In the genomic region with DNA sequence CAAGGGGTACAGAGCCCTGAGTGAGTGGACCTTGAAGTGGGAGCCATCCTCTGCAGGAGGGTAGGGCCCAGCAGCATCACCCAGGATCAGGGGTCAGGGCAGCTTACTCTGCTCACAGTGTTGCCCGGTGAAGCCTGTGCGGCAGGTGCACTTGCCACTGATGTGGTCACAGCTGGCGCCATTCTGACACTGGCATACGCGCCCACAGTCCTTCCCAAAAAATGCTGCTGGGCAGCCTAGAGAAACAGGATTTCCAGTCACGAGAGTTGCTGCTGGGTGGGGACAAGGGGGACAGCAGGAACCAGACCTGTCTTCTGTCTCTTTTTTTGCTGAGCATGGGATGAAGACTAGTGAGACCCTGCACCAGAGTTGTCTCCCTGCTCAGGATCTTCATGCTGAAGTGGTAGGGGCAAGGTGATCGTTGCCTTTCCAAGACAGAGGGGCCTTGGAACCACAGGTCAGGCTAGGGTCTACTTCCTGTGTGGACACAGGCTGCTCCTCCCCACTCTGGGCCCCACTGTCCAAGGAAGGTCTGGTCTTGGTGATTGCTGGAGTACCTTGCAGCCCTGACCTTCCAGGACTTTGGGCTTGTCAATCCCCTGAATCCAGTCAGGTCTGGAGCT, we compare ENCODE assay signal across 1 cellular context.
TF ChIP-seq lines count a peak whose summit lies in the region.

No MANE protein-coding gene starts in this region.

TF ChIP-seq in K562, 482 proteins besides CTCF, POLR2A, EP300 and RAD21 (continued from another document):
- TF ChIP-seq, protein P1, sequence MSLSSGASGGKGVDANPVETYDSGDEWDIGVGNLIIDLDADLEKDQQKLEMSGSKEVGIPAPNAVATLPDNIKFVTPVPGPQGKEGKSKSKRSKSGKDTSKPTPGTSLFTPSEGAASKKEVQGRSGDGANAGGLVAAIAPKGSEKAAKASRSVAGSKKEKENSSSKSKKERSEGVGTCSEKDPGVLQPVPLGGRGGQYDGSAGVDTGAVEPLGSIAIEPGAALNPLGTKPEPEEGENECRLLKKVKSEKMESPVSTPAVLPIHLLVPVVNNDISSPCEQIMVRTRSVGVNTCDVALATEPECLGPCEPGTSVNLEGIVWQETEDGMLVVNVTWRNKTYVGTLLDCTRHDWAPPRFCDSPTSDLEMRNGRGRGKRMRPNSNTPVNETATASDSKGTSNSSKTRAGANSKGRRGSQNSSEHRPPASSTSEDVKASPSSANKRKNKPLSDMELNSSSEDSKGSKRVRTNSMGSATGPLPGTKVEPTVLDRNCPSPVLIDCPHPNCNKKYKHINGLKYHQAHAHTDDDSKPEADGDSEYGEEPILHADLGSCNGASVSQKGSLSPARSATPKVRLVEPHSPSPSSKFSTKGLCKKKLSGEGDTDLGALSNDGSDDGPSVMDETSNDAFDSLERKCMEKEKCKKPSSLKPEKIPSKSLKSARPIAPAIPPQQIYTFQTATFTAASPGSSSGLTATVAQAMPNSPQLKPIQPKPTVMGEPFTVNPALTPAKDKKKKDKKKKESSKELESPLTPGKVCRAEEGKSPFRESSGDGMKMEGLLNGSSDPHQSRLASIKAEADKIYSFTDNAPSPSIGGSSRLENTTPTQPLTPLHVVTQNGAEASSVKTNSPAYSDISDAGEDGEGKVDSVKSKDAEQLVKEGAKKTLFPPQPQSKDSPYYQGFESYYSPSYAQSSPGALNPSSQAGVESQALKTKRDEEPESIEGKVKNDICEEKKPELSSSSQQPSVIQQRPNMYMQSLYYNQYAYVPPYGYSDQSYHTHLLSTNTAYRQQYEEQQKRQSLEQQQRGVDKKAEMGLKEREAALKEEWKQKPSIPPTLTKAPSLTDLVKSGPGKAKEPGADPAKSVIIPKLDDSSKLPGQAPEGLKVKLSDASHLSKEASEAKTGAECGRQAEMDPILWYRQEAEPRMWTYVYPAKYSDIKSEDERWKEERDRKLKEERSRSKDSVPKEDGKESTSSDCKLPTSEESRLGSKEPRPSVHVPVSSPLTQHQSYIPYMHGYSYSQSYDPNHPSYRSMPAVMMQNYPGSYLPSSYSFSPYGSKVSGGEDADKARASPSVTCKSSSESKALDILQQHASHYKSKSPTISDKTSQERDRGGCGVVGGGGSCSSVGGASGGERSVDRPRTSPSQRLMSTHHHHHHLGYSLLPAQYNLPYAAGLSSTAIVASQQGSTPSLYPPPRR (CRISPR knock-in tag; IDR thresholded peaks at IDR 0.05; ENCODE audit: borderline replicate concordance), result no peak
- no peak for TF ChIP-seq OTX1 (CRISPR knock-in tag; IDR thresholded peaks at IDR 0.05)
